In the genomic region with DNA sequence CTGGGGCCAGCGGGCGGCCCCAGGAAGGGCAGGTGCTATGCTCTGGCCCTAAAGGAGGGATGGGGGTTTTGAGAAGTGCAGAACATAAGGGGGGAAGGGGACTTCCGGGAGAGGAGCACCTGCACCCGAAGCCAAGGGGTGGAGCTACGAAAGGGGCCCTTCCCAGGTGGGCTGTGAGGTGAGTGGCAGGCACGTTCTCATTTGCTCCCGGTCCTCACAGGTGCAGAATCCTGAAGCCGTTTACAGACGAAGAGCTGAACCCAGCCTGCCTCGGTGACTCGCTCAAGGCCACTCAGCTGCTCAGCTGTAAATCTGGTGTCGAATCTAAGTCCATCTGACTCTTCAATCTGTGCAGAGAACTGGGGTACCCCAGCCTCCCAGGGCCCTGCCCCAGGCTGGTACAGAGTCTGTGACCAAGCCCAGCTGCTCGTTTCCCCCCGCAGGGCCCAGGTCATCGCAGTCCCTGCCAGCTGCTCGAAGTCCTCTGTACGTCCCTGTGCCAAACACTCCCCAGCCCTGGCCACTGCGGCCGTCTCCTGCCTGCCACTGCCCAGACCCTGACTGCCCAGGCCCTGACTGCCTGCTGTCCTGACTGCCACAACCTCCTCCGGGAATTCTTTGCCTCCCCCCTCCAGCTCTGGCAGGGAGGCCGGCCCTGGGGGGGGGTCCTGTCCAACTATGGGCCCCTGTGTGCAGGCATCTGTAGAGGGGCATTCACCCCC, we compare ENCODE assay signal across 16 cellular contexts. TPM values are rescaled to one million over a fixed set of nuclear protein-coding genes. Genes with fewer than 3 reads are reported as not detected.
DNase-seq lines count a peak whose midpoint lies in the region; ATAC-seq and TF ChIP-seq lines count a peak whose summit lies in the region.
"Had no signal": no experiment of that assay in that cellular context is flagged by ENCODE, and none has a peak within 500 bp of the region (broad histone marks: within the 10 kb centered on the region; RNA-seq: fewer than 3 reads in every experiment).

No MANE protein-coding gene starts in this region.

- TF ChIP-seq POLR2A in prostate gland (IDR thresholded peaks at IDR 0.05), result no peak

- H2AK5ac ChIP-seq in neuronal stem cell (ENCODE audit: low read depth, low read length), result peak overlapping the region; percentile 67

- H3K9me3 ChIP-seq in OCI-LY7 (ENCODE audit: low read length), result no peaks in the 10 kb centered on the region
- H3K9me3 ChIP-seq in neuronal stem cell (replicated peaks in 1 of 2; ENCODE audit: control insufficient read depth in 2 of 2, insufficient read depth in 1 of 2, low read depth in 1 of 2, low read length in 2 of 2), result peaks cover 0 to 2% of the 10 kb centered on the region in 2 donors
- no peaks in the 10 kb centered on the region for H3K9me3 ChIP-seq in prostate gland
- H3K9me3 ChIP-seq: SJSA1 had no signal

- peaks cover 15% of the 10 kb centered on the region for H3K4me1 ChIP-seq in OCI-LY7 (ENCODE audit: insufficient read depth, low read length, poor library complexity, severe bottlenecking)
- H3K4me1 ChIP-seq in neuronal stem cell (ENCODE audit: control insufficient read depth in 2 of 2, insufficient read depth in 1 of 2, low read depth in 1 of 2, low read length in 2 of 2), result peaks cover 3 to 8% of the 10 kb centered on the region in 2 donors
- H3K4me1 ChIP-seq in prostate gland (replicated peaks), result no peaks in the 10 kb centered on the region
- H3K4me1 ChIP-seq: SJSA1 had no signal

- TF ChIP-seq CTCF in OCI-LY7 (conservative IDR thresholded peaks at IDR 0.05; ENCODE audit: low read length), result no peak
- no peak for TF ChIP-seq CTCF in prostate gland (IDR thresholded peaks at IDR 0.05)

- H4K20me1 ChIP-seq in OCI-LY7 (ENCODE audit: insufficient read depth, low read length), result no peaks in the 10 kb centered on the region

- H3K4me2 ChIP-seq in OCI-LY7 (ENCODE audit: low read length) (peak overlapping the region; percentile 11; the same call in 1 of the 2 replicates), neuronal stem cell (ENCODE audit: insufficient read depth, low read length, poor library complexity, severe bottlenecking) (no peak overlapping the region)

- no peaks in the 10 kb centered on the region for H3K79me1 ChIP-seq in neuronal stem cell (ENCODE audit: low read depth, low read length)

- H2BK12ac ChIP-seq in neuronal stem cell (ENCODE audit: low read length), result no peak overlapping the region

- H2AFZ ChIP-seq in OCI-LY7 (ENCODE audit: low read length) (no peak overlapping the region), neuronal stem cell (ENCODE audit: low read length) (no peak overlapping the region)

- intact Hi-C loops in OCI-LY7 (cut with micrococcal nuclease; ENCODE audit: unreplicated experiment) (no loop called here), prostate gland (cut with DNase I) (no loop called here)

- no peak overlapping the region for H4K91ac ChIP-seq in neuronal stem cell (ENCODE audit: low read depth, low read length, poor library complexity)

- peak in 2 of 3 experiments; percentile 77 to 81 for DNase-seq in NCI-H1417 (lab: John Stamatoyannopoulos, UW)
- no peak for DNase-seq in NCI-H1417 treated with DMSO at 0.1 percent for 48 hours (lab: John Stamatoyannopoulos, UW)
- peak; percentile 35 for DNase-seq in NCI-H1436 (lab: John Stamatoyannopoulos, UW)
- DNase-seq in OCI-LY7 (ENCODE audit: low spot score), result peak; percentile 16
- DNase-seq in neuronal stem cell (ENCODE audit: low spot score), result no peak
- no peak for DNase-seq in NCI-H510A treated with DMSO at 0.1 percent for 48 hours (lab: John Stamatoyannopoulos, UW)
- no peak for DNase-seq in prostate gland (ENCODE audit: low spot score)
- DNase-seq: HCEC 1CT, MV-4-11, NCI-H1694 treated with DMSO at 0.1 percent for 48 hours, NCI-H774, SW 1271 had no signal

- H3K79me2 ChIP-seq in OCI-LY7 (ENCODE audit: insufficient read depth, low read depth, low read length), result no peaks in the 10 kb centered on the region

- no peak overlapping the region for H3K4me3 ChIP-seq in OCI-LY7 (ENCODE audit: low read depth, low read length, poor library complexity, severe bottlenecking)
- no peak overlapping the region for H3K4me3 ChIP-seq in neuronal stem cell (ENCODE audit: low read length in 2 of 2)
- H3K4me3 ChIP-seq in prostate gland, result no peak overlapping the region
- H3K4me3 ChIP-seq: GM12878, SJSA1 had no signal

- no peak overlapping the region for H2BK120ac ChIP-seq in neuronal stem cell (ENCODE audit: low read depth, low read length)

- no peak overlapping the region for H3K9ac ChIP-seq in neuronal stem cell (ENCODE audit: low read depth, low read length, poor library complexity)

- peak overlapping the region; percentile 34 for H3K18ac ChIP-seq in neuronal stem cell (ENCODE audit: low read length)

- H3K14ac ChIP-seq in neuronal stem cell (ENCODE audit: low read length), result no peak overlapping the region

- peak overlapping the region; percentile 54 for H2BK15ac ChIP-seq in neuronal stem cell (ENCODE audit: low read length)

- H2BK5ac ChIP-seq in neuronal stem cell (ENCODE audit: low read length), result peak overlapping the region; percentile 61

- WGBS in neuronal stem cell (ENCODE audit: extremely low coverage in 2 of 2, insufficient read length in 2 of 2, insufficient replicate concordance in 1 of 2), 2 donors, result no CpG with 5 or more reads among the region's 21 CpGs
- 80% methylated on average over 21 of the region's 21 CpGs for WGBS in prostate gland

- ATAC-seq in HG03342 (IDR thresholded peaks at IDR 0.05; ENCODE audit: unreplicated experiment), result no peak
- ATAC-seq: GM12878 had no signal

- no peaks in the 10 kb centered on the region for H3K36me3 ChIP-seq in OCI-LY7 (ENCODE audit: insufficient read depth, low read length)
- no peaks in the 10 kb centered on the region for H3K36me3 ChIP-seq in neuronal stem cell (replicated peaks in 1 of 2; ENCODE audit: control insufficient read depth in 2 of 2, insufficient read depth in 2 of 2, low read length in 2 of 2)
- H3K36me3 ChIP-seq in prostate gland, result no peaks in the 10 kb centered on the region
- H3K36me3 ChIP-seq: SJSA1 had no signal

- no peaks in the 10 kb centered on the region for H3K9me2 ChIP-seq in OCI-LY7 (ENCODE audit: insufficient read depth, low read length)

- CTCF ChIA-PET in OCI-LY7 (lab: Charles Lee; ENCODE audit: unreplicated experiment), result no interaction called here

- no peak overlapping the region for H3K4ac ChIP-seq in neuronal stem cell (ENCODE audit: low read length)

- BruUV-seq in OCI-LY7 (replicated peaks; lab: Mats Ljungman, UMichigan), result no TSS peak

- H3K27me3 ChIP-seq in neuronal stem cell (ENCODE audit: control insufficient read depth in 3 of 3, insufficient read depth in 3 of 3, low read depth in 1 of 3, low read length in 3 of 3) (peaks cover 0 to 63% (median 0%) of the 10 kb centered on the region in 3 experiments), prostate gland (replicated peaks; ENCODE audit: insufficient read depth) (no peaks in the 10 kb centered on the region)
- H3K27me3 ChIP-seq: SJSA1 had no signal

- H4K8ac ChIP-seq in neuronal stem cell (ENCODE audit: low read depth, low read length), result no peak overlapping the region

- no peak overlapping the region for H3K27ac ChIP-seq in OCI-LY7 (ENCODE audit: low read depth, low read length, poor library complexity, severe bottlenecking)
- H3K27ac ChIP-seq in neuronal stem cell (replicated peaks; ENCODE audit: low read length), result no peak overlapping the region
- H3K27ac ChIP-seq in prostate gland, result no peak overlapping the region
- H3K27ac ChIP-seq: 22Rv1, SJSA1 had no signal

- POLR2A ChIA-PET in OCI-LY7 (lab: Charles Lee), result interaction anchor here (0.5 to 0.6 kb wide), 2 partner anchors 625 to 823 kb away, joined by 3 to 5 read pairs; no protein-coding TSS in a partner anchor

- H3K23ac ChIP-seq in neuronal stem cell (ENCODE audit: low read depth, low read length, poor library complexity), result no peak overlapping the region

RNA-seq across cellular contexts. Expression of a gene that starts 53.8 kb away (rescaled TPM):
- 0.05 and 0.25 TPM in 2 replicates for total RNA-seq in OCI-LY7 (2014; rRNA removed; shearing (Covaris generic))
- total RNA-seq in OCI-LY7 (2022) (0.40 and 0.44 TPM in 2 replicates), prostate gland (10 to 100 TPM; 69.5 to 84.1 TPM)
- polyA plus RNA-seq in neuronal stem cell (2013, experiment 1 of 2), result 36.1 TPM
- polyA plus RNA-seq in neuronal stem cell (2013, experiment 2 of 2), result 36.3 TPM

Comparison
In these comparisons a context has a peak if more than half of its experiments do, and no peak if none do; other contexts are left out.
1. DNase-seq: peak in NCI-H1417 (2 of 3), NCI-H1436 (single experiment) and OCI-LY7 (single experiment); none in NCI-H1417 treated with DMSO at 0.1 percent for 48 hours (single experiment), neuronal stem cell (single experiment), NCI-H510A treated with DMSO at 0.1 percent for 48 hours (single experiment) and prostate gland (single experiment).
2. RNA of a gene that starts 53.8 kb away (total RNA-seq): 69.5 to 84.1 TPM in prostate gland; 0.05 to 0.44 TPM in OCI-LY7; every median in the first group is over 10 times any median in the second.